In the genomic region with DNA sequence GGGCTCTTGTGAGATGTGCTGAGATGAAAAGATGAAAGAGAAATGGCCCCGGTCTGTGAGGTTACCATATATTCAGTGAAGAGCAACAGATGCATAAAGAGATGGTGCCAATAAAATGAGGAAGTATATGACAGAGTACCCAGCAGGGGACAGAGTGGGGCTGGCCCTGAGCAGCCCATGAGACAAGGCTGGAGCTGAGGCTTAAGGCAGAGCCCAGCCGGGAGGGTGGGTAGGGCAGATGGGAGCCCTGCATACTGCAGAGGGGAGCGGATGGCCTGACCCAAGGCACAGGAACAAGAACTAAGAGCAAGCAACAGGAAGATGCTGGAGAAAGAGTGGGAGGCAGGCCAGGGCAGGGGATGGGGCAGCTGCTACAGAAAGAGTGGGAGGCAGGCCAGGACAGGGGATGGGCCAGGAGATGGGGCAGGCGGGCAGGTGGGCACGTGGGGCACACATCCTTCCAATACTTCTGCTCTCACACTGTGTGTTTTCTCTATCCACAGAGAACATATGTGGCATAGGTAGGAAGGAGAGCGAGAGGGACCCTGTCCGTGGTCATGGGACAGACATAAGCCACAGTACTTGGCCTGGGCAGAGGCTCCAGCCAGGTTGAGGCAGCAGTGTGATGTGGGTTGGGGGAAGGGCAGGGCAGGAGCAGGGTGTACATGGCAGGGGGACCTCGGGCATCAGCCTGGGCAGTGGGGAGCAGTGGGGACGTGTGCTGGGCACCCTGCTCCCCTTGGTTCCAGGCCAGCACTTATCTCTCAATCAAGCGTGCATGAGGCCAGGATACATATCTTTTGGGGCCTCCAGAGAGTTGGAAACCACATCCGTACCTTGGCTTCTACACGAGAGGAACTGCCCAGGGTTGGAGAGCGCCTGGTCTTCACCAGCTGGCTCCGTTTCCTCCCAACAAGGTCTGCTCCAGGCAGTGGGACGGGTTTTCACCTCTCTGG, we compare ENCODE assay signal across 9 cellular contexts.
DNase-seq lines count a peak whose midpoint lies in the region; ATAC-seq and TF ChIP-seq lines count a peak whose summit lies in the region.
"Had no signal": no experiment of that assay in that cellular context is flagged by ENCODE, and none has a peak within 500 bp of the region (broad histone marks: within the 10 kb centered on the region; RNA-seq: fewer than 3 reads in every experiment).

No MANE protein-coding gene starts in this region.

- 58% methylated on average over 15 of the region's 15 CpGs for WGBS in prostate gland

- H3K9me3 ChIP-seq in OCI-LY1 (ENCODE audit: low read length) (no peaks in the 10 kb centered on the region), left lung (no peaks in the 10 kb centered on the region), prostate gland (no peaks in the 10 kb centered on the region)

- no peak for TF ChIP-seq POLR2A in prostate gland (IDR thresholded peaks at IDR 0.05)

- H2AFZ ChIP-seq in OCI-LY1 (ENCODE audit: low read length): no peak overlapping the region

- H3K36me3 ChIP-seq in OCI-LY1 (ENCODE audit: insufficient read depth, low read length) (no peaks in the 10 kb centered on the region), left lung (no peaks in the 10 kb centered on the region), prostate gland (no peaks in the 10 kb centered on the region)

- no peaks in the 10 kb centered on the region for H3K9me2 ChIP-seq in OCI-LY1 (ENCODE audit: low read depth, low read length)

- H3K27me3 ChIP-seq in OCI-LY1 (ENCODE audit: insufficient read depth, low read length) (no peaks in the 10 kb centered on the region; the same call in 1 of the 2 replicates), left lung (no peaks in the 10 kb centered on the region), dorsolateral prefrontal cortex (peaks cover 0 to 7% (median 0%) of the 10 kb centered on the region in 45 donors), prostate gland (replicated peaks; ENCODE audit: insufficient read depth) (no peaks in the 10 kb centered on the region)

- ATAC-seq in HG02623 (IDR thresholded peaks at IDR 0.05; ENCODE audit: unreplicated experiment) (peak; percentile 38), left lung (peak; percentile 59)
- ATAC-seq: activated CD4-positive, CD25-positive, alpha-beta regulatory T cell treated with anti-CD3 and anti-CD28 coated beads, Interleukin-2, amount 50 U/mL, for 24 hours had no signal

- DNase-seq in left lung: no peak
- no peak for DNase-seq in A172 (ENCODE audit: low spot score)
- no peak for DNase-seq in dorsolateral prefrontal cortex
- DNase-seq in superior temporal gyrus (ENCODE audit: extremely low spot score): no peak
- no peak for DNase-seq in prostate gland (ENCODE audit: low spot score)

- peak; percentile 30; the same call in 1 of the 2 replicates for TF ChIP-seq CTCF in GM12874 (IDR thresholded peaks at IDR 0.05; ENCODE audit: insufficient read depth, low read depth, low read length)
- TF ChIP-seq CTCF in OCI-LY1 (IDR thresholded peaks at IDR 0.05; ENCODE audit: low read length): peak; percentile 27; the same call in 1 of the 2 replicates
- no peak for TF ChIP-seq CTCF in left lung (IDR thresholded peaks at IDR 0.05)
- no peak for TF ChIP-seq CTCF in dorsolateral prefrontal cortex (IDR thresholded peaks at IDR 0.05 in 54 of 56, conservative IDR thresholded peaks at IDR 0.05 in 2 of 56; ENCODE audit: low read depth in 1 of 56, partially characterized antibody in 56 of 56)
- TF ChIP-seq CTCF in prostate gland (IDR thresholded peaks at IDR 0.05): no peak

- no peaks in the 10 kb centered on the region for H4K20me1 ChIP-seq in OCI-LY1 (ENCODE audit: insufficient read depth, low read length)

- no peak overlapping the region for H3K4me2 ChIP-seq in OCI-LY1 (ENCODE audit: low read length)

- H3K79me2 ChIP-seq in OCI-LY1 (ENCODE audit: insufficient read depth, low read length): no peaks in the 10 kb centered on the region

- H3K4me1 ChIP-seq in OCI-LY1 (ENCODE audit: insufficient read depth, low read length, severe bottlenecking): no peaks in the 10 kb centered on the region
- H3K4me1 ChIP-seq in left lung: peaks cover 0 to 51% of the 10 kb centered on the region in 2 donors
- no peaks in the 10 kb centered on the region for H3K4me1 ChIP-seq in prostate gland (replicated peaks)

- H3K4me3 ChIP-seq in OCI-LY1 (ENCODE audit: low read depth, low read length, poor library complexity, severe bottlenecking) (no peak overlapping the region), left lung (no peak overlapping the region), dorsolateral prefrontal cortex (no peak overlapping the region), prostate gland (no peak overlapping the region)

- no peaks in the 10 kb centered on the region for H3F3A ChIP-seq in OCI-LY1 (ENCODE audit: insufficient read depth, low read length)

- H3K9ac ChIP-seq in OCI-LY1 (ENCODE audit: low read length): no peak overlapping the region

- H3K27ac ChIP-seq in OCI-LY1 (ENCODE audit: low read depth, low read length, poor library complexity, severe bottlenecking) (no peak overlapping the region), left lung (peak overlapping the region in 1 of 2 donors; percentile 45), dorsolateral prefrontal cortex (no peak overlapping the region), prostate gland (no peak overlapping the region)

- intact Hi-C loops in left lung (cut with DNase I): loop anchor here in 1 of 2 donors (10.0 kb wide), 1 partner anchor 152 kb away; no protein-coding TSS in a partner anchor
- intact Hi-C loops in dorsolateral prefrontal cortex (cut with DNase I): loop anchor here in 1 of 2 donors (10.0 kb wide), 1 partner anchor 1152 kb away; no protein-coding TSS in a partner anchor
- intact Hi-C loops in prostate gland (cut with DNase I): no loop called here

Comparison
In these comparisons a context has a peak if more than half of its experiments do, and no peak if none do; other contexts are left out.
1. CTCF ChIP-seq: peak in GM12874 (single experiment) and OCI-LY1 (single experiment); none in left lung (0 of 2), dorsolateral prefrontal cortex (0 of 56) and prostate gland (0 of 4).